8 cellular contexts compared by ENCODE assay signal in genomic region chr14:67694791-67695393, GRCh38. TPM values are rescaled to one million over a fixed set of nuclear protein-coding genes. Genes with fewer than 3 reads are reported as not detected.
DNase-seq lines count a peak whose midpoint lies in the region; ATAC-seq and TF ChIP-seq lines count a peak whose summit lies in the region.

No MANE protein-coding gene starts in this region.

- H3K27me3 ChIP-seq in H7 (ENCODE audit: control insufficient read depth, insufficient read depth, low read length), result no peaks in the 10 kb centered on the region
- no peaks in the 10 kb centered on the region for H3K27me3 ChIP-seq in Loucy (ENCODE audit: insufficient read depth, low read length, poor library complexity, severe bottlenecking)
- no peaks in the 10 kb centered on the region for H3K27me3 ChIP-seq in thyroid gland

- no peak for TF ChIP-seq CTCF in Loucy (conservative IDR thresholded peaks at IDR 0.05; ENCODE audit: low read length)
- TF ChIP-seq CTCF in omental fat pad (IDR thresholded peaks at IDR 0.05), result no peak
- no peak for TF ChIP-seq CTCF in thyroid gland (IDR thresholded peaks at IDR 0.05)

- peaks cover 39% of the 10 kb centered on the region for H4K20me1 ChIP-seq in Loucy (ENCODE audit: insufficient read depth, low read length, poor library complexity, severe bottlenecking)

- H3K27me3 Mint-ChIP-seq in activated naive CD4-positive, alpha-beta T cell treated with anti-CD3 and anti-CD28 coated beads for 36 hours (ENCODE audit: low read depth), result no peaks in the 10 kb centered on the region

- H3K4me2 ChIP-seq in Loucy (ENCODE audit: low read depth, low read length, poor library complexity, severe bottlenecking), result peak overlapping the region; percentile 51

- peak overlapping the region; percentile 87 for H2AFZ ChIP-seq in Loucy (ENCODE audit: low read length)

- in situ Hi-C loops in G401 (cut with HindIII; ENCODE audit: low sequenced_read_pairs), result no loop called here

- ATAC-seq in omental fat pad (ENCODE audit: low FRiP score), result peak; percentile 80

- peaks cover 23% of the 10 kb centered on the region for H3K36me3 Mint-ChIP-seq in activated naive CD4-positive, alpha-beta T cell treated with anti-CD3 and anti-CD28 coated beads for 36 hours (ENCODE audit: low read depth)

- peak overlapping the region; percentile 51 to 92 (median 76) for H3K27ac ChIP-seq in thyroid gland

- no peaks in the 10 kb centered on the region for H3K9me2 ChIP-seq in Loucy (replicated peaks; ENCODE audit: low read depth, low read length)

- WGBS in thyroid gland, 2 donors, result 1% methylated on average over 21 of the region's 21 CpGs

- H3K4me1 ChIP-seq in Loucy (ENCODE audit: insufficient read depth, low read length, poor library complexity, severe bottlenecking) (peaks cover 30% of the 10 kb centered on the region), thyroid gland (peaks cover 5 to 7% of the 10 kb centered on the region in 2 donors)

- CTCF ChIA-PET in activated naive CD4-positive, alpha-beta T cell treated with anti-CD3 and anti-CD28 coated beads for 36 hours (lab: Charles Lee), result interaction anchor here (1.1 to 6.0 kb wide), 4 partner anchors 9 to 110 kb away, joined by 3 to 44 read pairs (median 4); no protein-coding TSS in a partner anchor

- DNase-seq in G401 (ENCODE audit: low spot score) (peak; percentile 76), H7 (peak; percentile 85), SHP77 (lab: John Stamatoyannopoulos, UW) (peak; percentile 80 to 90), globus pallidus (ENCODE audit: low spot score) (peak; percentile 17), omental fat pad (ENCODE audit: low spot score) (peak; percentile 55), thyroid gland (peak; percentile 87)
- DNase-seq in activated naive CD4-positive, alpha-beta T cell treated with anti-CD3 and anti-CD28 coated beads for 36 hours, result peak; percentile 90

- peak overlapping the region; percentile 81 for H3K4me3 Mint-ChIP-seq in activated naive CD4-positive, alpha-beta T cell treated with anti-CD3 and anti-CD28 coated beads for 36 hours

- H3K9me3 ChIP-seq in Loucy (ENCODE audit: insufficient read depth, low read depth, low read length) (no peaks in the 10 kb centered on the region), thyroid gland (no peaks in the 10 kb centered on the region)

- TF ChIP-seq POLR2A in thyroid gland (IDR thresholded peaks at IDR 0.05), result peak in 1 of 2 donors; percentile 69

- peak overlapping the region; percentile 91 for H3K27ac Mint-ChIP-seq in activated naive CD4-positive, alpha-beta T cell treated with anti-CD3 and anti-CD28 coated beads for 36 hours

- H3K4me3 ChIP-seq in H7 (ENCODE audit: insufficient read depth, low read depth, low read length) (peak overlapping the region; percentile 97), Loucy (ENCODE audit: low read length, poor library complexity, severe bottlenecking) (peak overlapping the region; percentile 80), thyroid gland (replicated peaks in 1 of 3) (peak overlapping the region; percentile 63 to 93 (median 87))

- intact Hi-C loops in activated naive CD4-positive, alpha-beta T cell treated with anti-CD3 and anti-CD28 coated beads for 36 hours (cut with micrococcal nuclease), result loop anchor here (1.0 to 5.0 kb wide), 8 partner anchors 15 to 1188 kb away; partner anchors contain the start of genes ARG2, EIF2S1, GPHN and PALS1
- intact Hi-C loops in thyroid gland (cut with DNase I), result no loop called here

- H3F3A ChIP-seq in Loucy (ENCODE audit: low read depth), result no peaks in the 10 kb centered on the region

- H3K4me1 Mint-ChIP-seq in activated naive CD4-positive, alpha-beta T cell treated with anti-CD3 and anti-CD28 coated beads for 36 hours (ENCODE audit: low read depth), result peaks cover 22% of the 10 kb centered on the region

- peaks cover 57% of the 10 kb centered on the region for H3K79me2 ChIP-seq in Loucy (ENCODE audit: insufficient read depth, low read length)

- H3K9ac ChIP-seq in Loucy (ENCODE audit: low read depth, low read length, poor library complexity, severe bottlenecking), result peak overlapping the region; percentile 91

- H3K36me3 ChIP-seq in H7 (replicated peaks; ENCODE audit: control insufficient read depth, insufficient read depth, low read length) (peaks cover 34% of the 10 kb centered on the region), Loucy (ENCODE audit: insufficient read depth, low read length) (peaks cover 26% of the 10 kb centered on the region; the same call in 1 of the 2 replicates), thyroid gland (peaks cover 3 to 11% of the 10 kb centered on the region in 2 donors)

- no peaks in the 10 kb centered on the region for H3K9me3 Mint-ChIP-seq in activated naive CD4-positive, alpha-beta T cell treated with anti-CD3 and anti-CD28 coated beads for 36 hours

RNA-seq across cellular contexts. Expression of gene RDH11, which starts 0.7 kb away (rescaled TPM):
- 71.6 and 97.4 TPM in 2 replicates for total RNA-seq in G401 (2014; rRNA removed; shearing (Covaris generic))
- total RNA-seq in H7 (2014; rRNA removed; shearing (Covaris generic)), result 116 and 123 TPM in 2 replicates
- total RNA-seq in activated naive CD4-positive, alpha-beta T cell treated with anti-CD3 and anti-CD28 coated beads for 36 hours, result 10 to 100 TPM; 58.5 to 64.3 TPM
- total RNA-seq in omental fat pad, result 10 to 100 TPM; 29.4 to 38.8 (median 35.3) TPM
- total RNA-seq in thyroid gland, result 100 to 1,000 TPM in 3 of 4 donors, 10 to 100 TPM in 1; 72.2 to 158 (median 112) TPM

RNA-seq across cellular contexts. Expression of gene RDH12, which starts 6.8 kb away (rescaled TPM):
- total RNA-seq in G401 (2014; rRNA removed; shearing (Covaris generic)), result 0.43 TPM in 1 of 2 replicates, not detected in the other
- 0.48 and 1.1 TPM in 2 replicates for total RNA-seq in H7 (2014; rRNA removed; shearing (Covaris generic))
- total RNA-seq in activated naive CD4-positive, alpha-beta T cell treated with anti-CD3 and anti-CD28 coated beads for 36 hours, result not detected
- total RNA-seq in omental fat pad, result under 1 TPM in 1 of 4 donors, not detected in 3; 0.28 TPM
- total RNA-seq in thyroid gland, result 1 to 10 TPM in 1 of 4 donors, under 1 TPM in 2, not detected in 1; 0.22 to 2.9 (median 0.92) TPM

RNA-seq across cellular contexts. Expression of gene VTI1B, which starts 20.5 kb away (rescaled TPM):
- 43.1 and 79.8 TPM in 2 replicates for total RNA-seq in G401 (2014; rRNA removed; shearing (Covaris generic))
- total RNA-seq in H7 (2014; rRNA removed; shearing (Covaris generic)), result 61.2 and 65.3 TPM in 2 replicates
- total RNA-seq in activated naive CD4-positive, alpha-beta T cell treated with anti-CD3 and anti-CD28 coated beads for 36 hours, result 10 to 100 TPM; 74.2 to 78.3 TPM
- total RNA-seq in omental fat pad (100 to 1,000 TPM in 3 of 4 donors, 10 to 100 TPM in 1; 96.1 to 133 (median 114) TPM), thyroid gland (100 to 1,000 TPM in 2 of 4 donors, 10 to 100 TPM in 2; 82.0 to 178 (median 99.8) TPM)

Comparison
In these comparisons a context has a peak if more than half of its experiments do, and no peak if none do; other contexts are left out.
1. Peak in every context shown above with its lines: DNase-seq, ATAC-seq, H3K4me3 ChIP-seq and H3K27ac ChIP-seq.
2. DNase-seq: peak in every context shown above with its lines; median percentile 90 in activated naive CD4-positive, alpha-beta T cell treated with anti-CD3 and anti-CD28 coated beads for 36 hours; 87 in thyroid gland; 85 in H7; 85 in SHP77; 76 in G401; 55 in omental fat pad; 17 in globus pallidus.